In the genomic region with DNA sequence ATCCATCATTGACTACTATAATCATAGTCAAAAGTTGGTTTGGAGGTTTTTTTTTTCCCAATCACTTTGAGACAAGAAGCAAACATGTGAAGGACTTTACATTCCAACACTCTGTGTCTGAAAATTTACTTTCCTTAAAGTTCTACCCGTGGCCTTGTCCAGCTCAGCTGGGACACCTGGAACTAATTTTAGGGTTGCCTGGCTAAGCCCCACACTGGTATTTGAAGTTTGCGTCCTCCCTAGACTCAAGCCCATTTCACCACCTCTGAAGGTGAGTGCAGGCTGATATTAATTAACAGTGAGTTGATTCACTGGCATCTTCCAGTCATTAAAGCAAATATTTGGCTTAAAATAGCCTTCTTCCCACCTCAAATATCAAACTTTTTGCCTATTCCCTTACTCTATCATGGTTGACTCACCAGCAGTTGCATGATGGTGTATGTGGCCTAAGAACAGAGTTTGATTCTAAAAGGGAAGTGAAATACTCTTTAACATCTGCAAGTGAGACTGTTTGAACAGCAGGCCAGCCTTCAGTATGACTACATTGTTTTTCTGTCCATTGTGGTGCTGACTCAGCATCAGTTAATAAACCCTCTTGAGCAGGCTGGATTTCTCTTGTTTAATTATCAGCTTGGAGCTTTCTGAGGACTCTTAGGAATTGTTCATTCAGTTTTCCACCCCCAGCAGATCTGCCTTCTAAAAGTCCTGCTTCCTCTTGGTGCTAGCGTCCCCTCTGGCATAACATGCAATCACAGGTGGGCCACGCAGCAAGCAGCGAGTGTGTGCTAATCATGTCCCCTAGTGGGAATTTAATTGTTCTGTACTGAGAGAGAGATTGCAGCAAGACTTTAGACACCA, we compare ENCODE assay signal across 1 cellular context.
TF ChIP-seq lines count a peak whose summit lies in the region.

No MANE protein-coding gene starts in this region.

TF ChIP-seq in H1, 55 proteins besides CTCF, POLR2A, EP300 and RAD21 (continued from another document):
- TF ChIP-seq, protein P1, sequence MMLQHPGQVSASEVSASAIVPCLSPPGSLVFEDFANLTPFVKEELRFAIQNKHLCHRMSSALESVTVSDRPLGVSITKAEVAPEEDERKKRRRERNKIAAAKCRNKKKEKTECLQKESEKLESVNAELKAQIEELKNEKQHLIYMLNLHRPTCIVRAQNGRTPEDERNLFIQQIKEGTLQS (IDR thresholded peaks at IDR 0.05; ENCODE audit: insufficient read depth, low read depth, low read length), result 0 out of 2 replicates have a peak, but pooled peaks have one; percentile 6
- TF ChIP-seq MAFK (IDR thresholded peaks at IDR 0.05; ENCODE audit: low read depth, low read length) (peak; percentile 63), CEBPB (IDR thresholded peaks at IDR 0.05; ENCODE audit: low read depth, low read length) (peak; percentile 73), EGR1 (IDR thresholded peaks at IDR 0.05; ENCODE audit: borderline replicate concordance, low read depth, low read length) (no peak), TEAD4 (IDR thresholded peaks at IDR 0.05; ENCODE audit: low read depth, low read length) (peak; percentile 25; the same call in 1 of the 2 replicates), NANOG (IDR thresholded peaks at IDR 0.05; ENCODE audit: insufficient read depth, low read depth, low read length, poor library complexity, severe bottlenecking) (peak; percentile 55), RXRA (IDR thresholded peaks at IDR 0.05; ENCODE audit: insufficient read depth, low read depth, low read length) (no peak), HDAC2 (IDR thresholded peaks at IDR 0.05; ENCODE audit: borderline replicate concordance in 1 of 2, low read depth in 2 of 2, low read length in 2 of 2) (peak in 1 of 2 experiments; percentile 90; a peak in 1 of 4 replicates), BACH1 (IDR thresholded peaks at IDR 0.05; ENCODE audit: low read length) (peak; percentile 58; the same call in 1 of the 2 replicates)
